ENCODE assay signal across 8 cellular contexts in the genomic region with DNA sequence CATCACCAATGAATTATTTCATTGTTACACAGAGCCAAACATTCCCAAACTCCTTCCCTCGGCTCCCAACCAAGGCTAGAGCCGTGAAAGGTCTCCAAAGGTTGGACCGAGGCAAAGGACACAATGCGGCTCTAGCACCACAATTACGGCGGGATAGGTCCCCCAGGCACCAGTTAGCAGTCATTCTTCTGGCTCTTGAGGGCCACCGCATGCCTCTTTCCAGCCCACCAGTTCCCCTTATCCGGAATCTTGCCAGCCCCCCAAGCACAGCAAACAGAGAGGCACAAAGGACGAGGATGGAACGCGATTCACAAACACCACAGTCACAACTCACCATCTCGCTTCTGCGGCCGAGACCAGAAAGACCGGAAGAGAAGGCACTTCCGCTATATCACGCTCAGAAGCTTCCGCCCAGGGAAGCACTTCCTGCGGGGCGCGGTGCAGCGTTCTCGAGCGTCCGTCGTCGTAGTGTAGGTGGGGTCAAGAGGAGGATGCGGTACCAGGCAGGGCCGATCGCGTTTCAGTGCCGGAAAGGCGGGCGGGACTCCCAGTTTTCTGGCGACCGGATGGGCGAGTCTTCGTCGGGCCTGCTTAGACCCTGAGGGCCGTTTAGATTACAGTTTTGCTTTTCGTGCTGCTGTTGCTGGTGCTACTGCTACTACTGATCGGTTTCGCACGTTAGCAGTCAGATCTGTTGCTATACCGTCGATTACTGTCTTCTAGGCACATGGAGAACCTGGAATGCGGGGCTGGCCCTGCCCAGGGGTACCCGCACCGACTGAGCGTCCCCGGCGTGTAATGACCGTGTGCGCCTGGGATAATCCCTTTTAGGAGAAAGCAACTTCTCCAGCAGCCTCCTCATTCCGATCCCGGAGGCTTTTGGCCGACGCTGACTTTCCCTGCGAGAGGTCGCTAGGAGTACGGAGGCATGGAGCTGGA. TPM values are rescaled to one million over a fixed set of nuclear protein-coding genes. Genes with fewer than 3 reads are reported as not detected.
DNase-seq lines count a peak whose midpoint lies in the region; ATAC-seq, FAIRE-seq and TF ChIP-seq lines count a peak whose summit lies in the region.

A gene (minus strand): TSS at position 374 of the 939 bp plus-strand sequence. CDS start 37 bp downstream, at position 337.

- H4K8ac ChIP-seq in H1 (ENCODE audit: extremely low read depth, insufficient read depth, low read length), result peak within 1 kb of the TSS; percentile 99; the same call in 1 of the 2 replicates
- H4K8ac ChIP-seq in mesenchymal stem cell (ENCODE audit: low read length), result peak within 1 kb of the TSS; percentile 94

- peak in 1 of 2 experiments; percentile 20; a peak in 1 of 4 replicates for TF ChIP-seq RAD21 in H1 (IDR thresholded peaks at IDR 0.05 in 1 of 2, conservative IDR thresholded peaks at IDR 0.05 in 1 of 2; ENCODE audit: low read depth in 2 of 2, low read length in 2 of 2)

- peak within 1 kb of the TSS; percentile 100 for H3K18ac ChIP-seq in H1 (ENCODE audit: extremely low read depth, low read length)
- peak within 1 kb of the TSS; percentile 73 to 80 for H3K18ac ChIP-seq in mesenchymal stem cell (ENCODE audit: low read depth in 1 of 2, low read length in 2 of 2)

- TF ChIP-seq EP300 in H1 (IDR thresholded peaks at IDR 0.05; ENCODE audit: borderline replicate concordance in 1 of 2, low read depth in 2 of 2, low read length in 2 of 2), result peak in 1 of 2 experiments; percentile 47; a peak in 1 of 3 replicates

- H4K91ac ChIP-seq in H1 (replicated peaks; ENCODE audit: insufficient read length, low read length) (peak within 1 kb of the TSS; percentile 94), mesenchymal stem cell (ENCODE audit: low read length) (peak within 1 kb of the TSS; percentile 40)

- H2BK120ac ChIP-seq in H1 (replicated peaks; ENCODE audit: low read depth, low read length), result peak within 1 kb of the TSS; percentile 80
- peak within 1 kb of the TSS; percentile 51 for H2BK120ac ChIP-seq in mesenchymal stem cell (ENCODE audit: low read depth, low read length)

- CTCF ChIA-PET in H1 (lab: Charles Lee; ENCODE audit: partially characterized antibody), result interaction anchor here (1.2 kb wide), 1 partner anchor 12 kb away, joined by 3 read pairs; no protein-coding TSS in a partner anchor

- peaks cover 11 to 21% of the 10 kb centered on the region in 2 experiments for H4K20me1 ChIP-seq in H1 (replicated peaks in 1 of 2; ENCODE audit: control insufficient read depth in 1 of 2, insufficient read depth in 2 of 2, low read length in 2 of 2)

- H3K9me3 ChIP-seq in H1 (ENCODE audit: insufficient read depth in 2 of 2, low read depth in 1 of 2, low read length in 1 of 2), result no peaks in the 10 kb centered on the region
- no peaks in the 10 kb centered on the region for H3K9me3 ChIP-seq in mesenchymal stem cell (ENCODE audit: control insufficient read depth, low read length)

- H3K27ac ChIP-seq in H1 (ENCODE audit: low read depth, low read length), result peak within 1 kb of the TSS; percentile 94
- H3K27ac ChIP-seq in mesenchymal stem cell (ENCODE audit: low read length, poor library complexity, severe bottlenecking), result peak within 1 kb of the TSS; percentile 86

- no peak for TF ChIP-seq CTCF in H1 (IDR thresholded peaks at IDR 0.05; ENCODE audit: control extremely low read depth in 1 of 3, insufficient read depth in 1 of 3, low read depth in 1 of 3, low read length in 3 of 3)

- WGBS in H1 (ENCODE audit: extremely low coverage in 1 of 2, insufficient coverage in 1 of 2, insufficient read length in 1 of 2, insufficient replicate concordance in 2 of 2, low coverage in 1 of 2, low lambda C conversion rate in 2 of 2, missing lambda C conversion rate in 1 of 2), 2 experiments, result 2% methylated on average over 61 of the region's 61 CpGs; no CpG with 5 or more reads in 1 of the 2 experiments
- WGBS in mesenchymal stem cell, result 2% methylated on average over 59 of the region's 61 CpGs

- H3K9ac ChIP-seq in H1 (replicated peaks in 1 of 4; ENCODE audit: extremely low read depth in 1 of 4, low read depth in 3 of 4, low read length in 3 of 4), result peak within 1 kb of the TSS; percentile 97 to 100 (median 99)
- H3K9ac ChIP-seq in mesenchymal stem cell (ENCODE audit: low read length), result peak within 1 kb of the TSS; percentile 100

- H3K36me3 ChIP-seq in H1 (ENCODE audit: control insufficient read depth in 2 of 4, insufficient read depth in 4 of 4, low read length in 3 of 4) (peaks cover 32 to 44% (median 42%) of the 10 kb centered on the region in 4 experiments), mesenchymal stem cell (ENCODE audit: control insufficient read depth in 1 of 2, insufficient read depth in 2 of 2, low read depth in 1 of 2, low read length in 2 of 2) (peaks cover 13 to 43% of the 10 kb centered on the region in 2 experiments)

- peak; percentile 87 for FAIRE-seq in HTR-8/SVneo (lab: Jason Lieb, UNC)
- FAIRE-seq in H1 (lab: Jason Lieb, UNC), result no peak

- H3K14ac ChIP-seq in H1 (ENCODE audit: insufficient read length) (peak within 1 kb of the TSS; percentile 95), mesenchymal stem cell (ENCODE audit: low read length in 2 of 2) (peak within 1 kb of the TSS in 1 of 2 experiments; percentile 55)

- H3K23me2 ChIP-seq in H1 (ENCODE audit: low read depth, low read length), result peaks cover 8% of the 10 kb centered on the region

- H3K4ac ChIP-seq in H1 (replicated peaks; ENCODE audit: insufficient read length, low read depth, low read length) (peak within 1 kb of the TSS; percentile 99), mesenchymal stem cell (ENCODE audit: low read depth in 1 of 2, low read length in 2 of 2) (peak within 1 kb of the TSS; percentile 87 to 89)

- TF ChIP-seq POLR2A in H1 (IDR thresholded peaks at IDR 0.05; ENCODE audit: control extremely low read depth in 1 of 2, low read depth in 2 of 2, low read length in 2 of 2), result peak; percentile 97 to 98

- peak within 1 kb of the TSS; percentile 70; the same call in 1 of the 2 replicates for H2AFZ ChIP-seq in H1 (ENCODE audit: low read length)
- no peak within 1 kb of the TSS for H2AFZ ChIP-seq in mesenchymal stem cell (ENCODE audit: low read depth, low read length)

- H3K4me3 ChIP-seq in H1 (ENCODE audit: extremely low read depth in 1 of 4, insufficient read depth in 2 of 4, low read depth in 3 of 4, low read length in 4 of 4) (peak within 1 kb of the TSS; percentile 85 to 100 (median 99)), mesenchymal stem cell (ENCODE audit: insufficient read depth in 1 of 2, low read depth in 1 of 2, low read length in 2 of 2) (peak within 1 kb of the TSS; percentile 64 to 100)

- H3K79me2 ChIP-seq in H1 (ENCODE audit: control insufficient read depth in 1 of 2, insufficient read depth in 2 of 2, low read length in 2 of 2), result peaks cover 17 to 42% of the 10 kb centered on the region in 2 experiments

- H2AK5ac ChIP-seq in H1 (ENCODE audit: low read depth, low read length) (peak within 1 kb of the TSS; percentile 83), mesenchymal stem cell (ENCODE audit: low read length, severe bottlenecking) (peak within 1 kb of the TSS; percentile 50)

- H2BK15ac ChIP-seq in H1 (ENCODE audit: low read length) (peak within 1 kb of the TSS; percentile 81; the same call in 1 of the 2 replicates), mesenchymal stem cell (ENCODE audit: low read depth, poor library complexity, severe bottlenecking) (no peak within 1 kb of the TSS)

- H2BK12ac ChIP-seq in H1 (ENCODE audit: low read depth, low read length) (peak within 1 kb of the TSS; percentile 79; the same call in 1 of the 2 replicates), mesenchymal stem cell (ENCODE audit: low read length in 2 of 2) (no peak within 1 kb of the TSS)

- H3K56ac ChIP-seq in H1 (replicated peaks; ENCODE audit: insufficient read length, low read depth, low read length), result peak within 1 kb of the TSS; percentile 88

- H3K79me1 ChIP-seq in H1 (ENCODE audit: low read depth, low read length) (0 out of 2 replicates have a peak, but pooled peaks cover 2% of the 10 kb centered on the region), mesenchymal stem cell (replicated peaks; ENCODE audit: low read length, poor library complexity, severe bottlenecking) (peaks cover 1% of the 10 kb centered on the region)

- ATAC-seq in GM21367 (IDR thresholded peaks at IDR 0.05; ENCODE audit: unreplicated experiment), result peak; percentile 97

- no peak within 1 kb of the TSS for H2BK20ac ChIP-seq in H1 (ENCODE audit: low read length)

- H2BK5ac ChIP-seq in H1 (ENCODE audit: low read depth, low read length), result peak within 1 kb of the TSS; percentile 99
- H2BK5ac ChIP-seq in mesenchymal stem cell (ENCODE audit: low read depth, low read length, poor library complexity, severe bottlenecking), result peak within 1 kb of the TSS; percentile 3

- H3K27me3 ChIP-seq in H1 (replicated peaks in 1 of 4; ENCODE audit: control insufficient read depth in 3 of 4, extremely low read depth in 1 of 4, insufficient read depth in 3 of 4, low read length in 3 of 4) (no peaks in the 10 kb centered on the region), mesenchymal stem cell (ENCODE audit: control insufficient read depth in 1 of 2, insufficient read depth in 1 of 2, low read length in 2 of 2) (no peaks in the 10 kb centered on the region)

- H3K4me1 ChIP-seq in H1 (replicated peaks in 1 of 4; ENCODE audit: control insufficient read depth in 3 of 4, insufficient read depth in 4 of 4, low read length in 3 of 4) (peaks cover 0 to 7% (median 1%) of the 10 kb centered on the region in 4 experiments; a peak in 2 of 7 replicates), mesenchymal stem cell (ENCODE audit: control insufficient read depth, insufficient read depth, low read depth, low read length) (peaks cover 5% of the 10 kb centered on the region)

- DNase-seq in COLO829 (ENCODE audit: low spot score) (peak; percentile 88), HTR-8/SVneo (ENCODE audit: insufficient read length, low spot score) (peak; percentile 99), NOMO-1 treated with dmso at 0.1 percent for 144 hours (lab: John Stamatoyannopoulos, UW; ENCODE audit: unreplicated experiment) (peak; percentile 100), H1 (ENCODE audit: low read depth in 1 of 2, low spot score in 2 of 2) (peak; percentile 90 to 91), mesenchymal stem cell (peak; percentile 98)
- peak; percentile 75 to 84 (median 77) for DNase-seq in activated CD8-positive, alpha-beta memory T cell treated with anti-CD3 and anti-CD28 coated beads for 48 hours (ENCODE audit: low read depth in 2 of 3, low spot score in 2 of 3)
- peak; percentile 80 for DNase-seq in stimulated activated CD8-positive, alpha-beta memory T cell treated with anti-CD3 and anti-CD28 coated beads, Interleukin-12 subunit alpha, Interleukin-12 subunit beta, amount 100 ng/mL, for 4 hours (ENCODE audit: low read depth)

- H3K23ac ChIP-seq in H1 (ENCODE audit: insufficient read length) (no peak within 1 kb of the TSS), mesenchymal stem cell (ENCODE audit: low read length in 2 of 2) (no peak within 1 kb of the TSS)

- H4K5ac ChIP-seq in H1 (ENCODE audit: insufficient read length, low read depth, low read length), result peak within 1 kb of the TSS; percentile 89

- POLR2A ChIA-PET in H1 (lab: Charles Lee; ENCODE audit: partially characterized antibody), result interaction anchor here (0.6 to 16.9 kb wide), 28 partner anchors 12 to 1272 kb away, joined by 3 to 372 read pairs (median 3); a partner anchor contains a TSS

- H3K4me2 ChIP-seq in H1 (ENCODE audit: insufficient read depth in 1 of 2, low read depth in 2 of 2, low read length in 2 of 2), result peak within 1 kb of the TSS; percentile 86 to 93
- peak within 1 kb of the TSS; percentile 91 for H3K4me2 ChIP-seq in mesenchymal stem cell (ENCODE audit: low read length, poor library complexity, severe bottlenecking)

RNA-seq across cellular contexts. Expression of the gene that starts here (rescaled TPM):
- 1,534 and 1,595 TPM in 2 replicates for total RNA-seq in H1 (2021; fragmentation: NEBNext Ultra II Directional; extraction: Animal tissue kit (Norgen Biotek cat#: 25700))
- 351 and 467 TPM in 2 replicates for polyA plus RNA-seq in H1 (2011; rRNA removed)
- polyA plus RNA-seq in H1 (2011; cell fraction: cytosol; rRNA removed), result 1,498 TPM
- polyA plus RNA-seq in H1 (2011; cell fraction: nucleus; rRNA removed), result 3,683 TPM
- polyA plus RNA-seq in H1 (2012, experiment 1 of 2), result 2,585 to 4,633 TPM (median 3,952 TPM) in 4 replicates
- 859 TPM for polyA plus RNA-seq in H1 (2012, experiment 2 of 2)
- polyA plus RNA-seq in H1 (2013, experiment 1 of 2), result 5,500 TPM
- polyA plus RNA-seq in H1 (2013, experiment 2 of 2), result 5,119 TPM
- 1,273 and 1,578 TPM in 2 replicates for polyA minus RNA-seq in H1 (2011; rRNA and poly(A)+ RNA removed)
- 669 TPM for polyA minus RNA-seq in H1 (2011; cell fraction: cytosol; rRNA and poly(A)+ RNA removed)
- 580 TPM for polyA minus RNA-seq in H1 (2011; cell fraction: nucleus; rRNA and poly(A)+ RNA removed)
- polyA plus RNA-seq in mesenchymal stem cell (2013, experiment 1 of 2), result 5,031 TPM
- 4,706 TPM for polyA plus RNA-seq in mesenchymal stem cell (2013, experiment 2 of 2)

Comparison
In these comparisons a context has a peak if more than half of its experiments do, and no peak if none do; other contexts are left out.
1. Peak in every context shown above with its lines: DNase-seq, ATAC-seq, H3K4me3 ChIP-seq and H3K27ac ChIP-seq.